ENCODE assay signal across 17 cellular contexts in the genomic region with DNA sequence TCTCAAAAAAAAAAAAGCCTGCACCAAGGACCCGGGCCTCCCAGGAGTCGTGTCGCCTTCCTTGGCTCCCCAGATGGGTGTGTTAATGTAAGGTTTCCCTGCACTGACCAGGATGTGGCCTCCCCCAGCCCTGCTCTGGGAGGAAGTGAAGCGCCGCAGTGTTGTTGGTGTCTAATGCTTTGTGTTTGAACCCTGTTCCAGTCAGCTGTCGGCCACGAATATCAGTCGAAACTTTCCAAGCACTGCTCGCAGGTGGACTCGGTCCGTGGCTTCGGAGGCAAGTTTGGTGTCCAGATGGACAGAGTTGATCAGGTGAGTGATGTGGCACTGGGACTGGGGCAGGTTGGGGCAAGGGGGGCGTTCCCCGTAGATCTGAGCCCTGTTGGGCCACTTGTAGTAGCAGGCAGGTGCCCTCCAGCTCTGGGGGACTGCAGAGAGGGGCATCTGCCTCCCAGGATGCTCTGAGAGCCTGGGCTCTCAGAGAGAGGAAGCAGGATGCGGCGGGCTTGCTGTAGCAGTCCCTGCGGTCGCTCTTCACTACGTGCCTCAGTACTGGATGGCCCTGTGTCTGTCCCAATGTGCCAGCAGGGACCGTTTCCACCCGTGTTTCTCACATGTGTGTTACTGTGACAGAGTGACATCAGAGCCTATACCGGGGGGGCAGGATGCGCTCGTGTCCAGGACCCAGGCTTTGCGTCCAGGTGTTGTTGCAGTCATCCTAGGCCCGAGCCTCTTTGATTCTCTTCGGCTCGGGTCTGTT.
"Had no signal": no experiment of that assay in that cellular context is flagged by ENCODE, and none has a peak within 500 bp of the region (broad histone marks: within the 10 kb centered on the region; RNA-seq: fewer than 3 reads in every experiment).

No MANE protein-coding gene starts in this region.

- ATAC-seq: activated CD8-positive, alpha-beta T cell treated with anti-CD3 and anti-CD28 coated beads for 36 hours; left cardiac atrium; naive thymus-derived CD8-positive, alpha-beta T cell had no signal

- H3K4me1 Mint-ChIP-seq: activated CD4-positive, alpha-beta T cell treated with anti-CD3 and anti-CD28 coated beads, Interleukin-2, amount 10 ng/mL, durations not matched to agents 24 days and 14 days had no signal

- H3K4me1 ChIP-seq: foreskin keratinocyte, transverse colon had no signal

- H3K36me3 Mint-ChIP-seq: naive thymus-derived CD8-positive, alpha-beta T cell had no signal

- H3K4me3 ChIP-seq: hepatocyte, skin epidermis, transverse colon had no signal

- H3K27me3 ChIP-seq: foreskin keratinocyte, hepatocyte, transverse colon had no signal

- H3K9me3 Mint-ChIP-seq: activated CD4-positive, alpha-beta T cell treated with anti-CD3 and anti-CD28 coated beads, Interleukin-2, amount 10 ng/mL, durations not matched to agents 24 days and 14 days; activated CD8-positive, alpha-beta T cell treated with anti-CD3 and anti-CD28 coated beads for 36 hours; activated naive CD4-positive, alpha-beta T cell treated with anti-CD3 and anti-CD28 coated beads for 36 hours; activated T-cell treated with anti-CD3 and anti-CD28 coated beads, Interleukin-2, amount 50 U/mL, for 24 hours; activated T-helper 2 cell treated with anti-CD3 and anti-CD28 coated beads, Interferon-gamma antibody, Interleukin-2, Interleukin-4, amounts not matched to agents 10 μg/mL and 5 μg/mL and 100 μg/mL, durations not matched to agents 14 hours and 24 hours and 36 hours; dendritic cell treated with granulocyte-macrophage colony-stimulating factor and Interleukin-4, amounts not matched to agents 40 ng/mL and 50 ng/mL, for 4 days; naive thymus-derived CD8-positive, alpha-beta T cell; stimulated activated naive CD8-positive, alpha-beta T cell treated with anti-CD3 and anti-CD28 coated beads, Interleukin-15, Interleukin-2, amounts not matched to agents 100 ng/mL and 50 ng/mL, for 24 hours had no signal

- H3K4me3 Mint-ChIP-seq: activated CD4-positive, alpha-beta T cell treated with anti-CD3 and anti-CD28 coated beads, Interleukin-2, amount 10 ng/mL, durations not matched to agents 24 days and 14 days; activated CD8-positive, alpha-beta T cell treated with anti-CD3 and anti-CD28 coated beads for 36 hours; activated naive CD4-positive, alpha-beta T cell treated with anti-CD3 and anti-CD28 coated beads for 36 hours; activated T-cell treated with anti-CD3 and anti-CD28 coated beads, Interleukin-2, amount 50 U/mL, for 24 hours; dendritic cell treated with granulocyte-macrophage colony-stimulating factor and Interleukin-4, amounts not matched to agents 40 ng/mL and 50 ng/mL, for 4 days; naive thymus-derived CD8-positive, alpha-beta T cell; stimulated activated naive CD8-positive, alpha-beta T cell treated with anti-CD3 and anti-CD28 coated beads, Interleukin-15, Interleukin-2, amounts not matched to agents 100 ng/mL and 50 ng/mL, for 24 hours had no signal

- H3K27ac Mint-ChIP-seq: activated CD4-positive, alpha-beta T cell treated with anti-CD3 and anti-CD28 coated beads, Interleukin-2, amount 10 ng/mL, durations not matched to agents 24 days and 14 days; activated CD8-positive, alpha-beta T cell treated with anti-CD3 and anti-CD28 coated beads for 36 hours; activated T-cell treated with anti-CD3 and anti-CD28 coated beads, Interleukin-2, amount 50 U/mL, for 24 hours; activated T-helper 2 cell treated with anti-CD3 and anti-CD28 coated beads, Interferon-gamma antibody, Interleukin-2, Interleukin-4, amounts not matched to agents 10 μg/mL and 5 μg/mL and 100 μg/mL, durations not matched to agents 14 hours and 24 hours and 36 hours; dendritic cell treated with granulocyte-macrophage colony-stimulating factor and Interleukin-4, amounts not matched to agents 40 ng/mL and 50 ng/mL, for 4 days had no signal

- H3K9me3 ChIP-seq: transverse colon had no signal

- H3K27ac ChIP-seq: foreskin keratinocyte, hepatocyte, skin epidermis, transverse colon had no signal

- H2AFZ ChIP-seq: hepatocyte had no signal

- H3K4me2 ChIP-seq: hepatocyte had no signal

- DNase-seq: activated CD4-positive, alpha-beta T cell treated with anti-CD3 and anti-CD28 coated beads, Interleukin-2, amount 10 ng/mL, durations not matched to agents 24 days and 14 days; activated CD8-positive, alpha-beta T cell treated with anti-CD3 and anti-CD28 coated beads for 36 hours; activated T-cell treated with anti-CD3 and anti-CD28 coated beads, Interleukin-2, amount 50 U/mL, for 24 hours; aorta; cerebellar nuclear complex; effector memory CD4-positive, alpha-beta T cell; left cardiac atrium; naive thymus-derived CD8-positive, alpha-beta T cell; stimulated activated CD4-positive, alpha-beta T cell treated with anti-CD3 and anti-CD28 coated beads, Interleukin-2, amount 100 ng/mL, for 48 hours; transverse colon had no signal
